In the genomic region with DNA sequence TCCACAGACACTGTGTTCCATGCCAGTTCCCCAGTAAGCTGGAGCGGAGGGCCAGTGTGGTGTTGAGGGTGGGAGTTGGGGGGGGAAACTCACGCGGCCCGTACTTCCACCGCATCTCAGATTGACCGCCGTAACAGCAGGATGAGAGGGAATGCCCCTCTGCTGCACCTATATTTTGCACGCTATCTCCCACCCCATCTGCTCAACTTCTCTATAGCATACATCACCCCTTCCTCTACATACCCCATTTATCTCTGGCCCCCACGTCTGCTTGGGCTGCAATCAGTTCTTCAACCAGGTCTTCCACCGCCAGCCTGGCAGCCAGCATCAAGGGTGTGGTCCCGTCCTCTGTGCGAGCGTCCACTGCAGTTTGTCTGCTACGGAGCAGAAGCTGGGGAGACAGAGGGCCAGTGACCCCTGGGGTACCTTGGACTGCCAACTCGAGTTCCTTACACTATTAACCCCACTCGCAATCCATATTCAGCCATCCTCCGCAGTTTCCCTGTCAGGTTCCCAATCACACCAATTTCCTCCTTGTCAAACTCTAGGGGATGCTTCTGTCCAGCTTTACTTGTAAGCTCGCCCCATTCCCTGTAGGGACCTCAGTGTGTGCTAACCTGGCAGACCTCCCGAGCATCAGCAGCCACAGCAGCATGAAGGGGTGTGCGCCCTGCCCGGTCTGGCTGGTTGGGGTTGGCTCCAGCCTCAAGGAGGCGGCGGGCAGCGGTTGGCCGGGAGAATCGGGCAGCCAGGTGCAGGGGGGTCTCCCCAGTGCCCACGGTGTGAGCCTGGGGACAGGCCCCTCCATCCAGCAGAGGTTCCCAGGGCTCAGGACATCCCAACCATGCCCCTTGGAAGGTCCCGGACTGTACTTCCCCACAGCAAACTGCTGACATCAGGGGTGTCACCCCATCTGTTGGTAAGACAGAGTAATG, we compare ENCODE assay signal across 2 cellular contexts.
TF ChIP-seq lines count a peak whose summit lies in the region.

No MANE protein-coding gene starts in this region.

TF ChIP-seq in SK-N-SH treated with all-trans-retinoic acid at 6 μM for 48 hours, 23 proteins besides CTCF, POLR2A, EP300 and RAD21 (continued from another document):
- TF ChIP-seq, protein P1, sequence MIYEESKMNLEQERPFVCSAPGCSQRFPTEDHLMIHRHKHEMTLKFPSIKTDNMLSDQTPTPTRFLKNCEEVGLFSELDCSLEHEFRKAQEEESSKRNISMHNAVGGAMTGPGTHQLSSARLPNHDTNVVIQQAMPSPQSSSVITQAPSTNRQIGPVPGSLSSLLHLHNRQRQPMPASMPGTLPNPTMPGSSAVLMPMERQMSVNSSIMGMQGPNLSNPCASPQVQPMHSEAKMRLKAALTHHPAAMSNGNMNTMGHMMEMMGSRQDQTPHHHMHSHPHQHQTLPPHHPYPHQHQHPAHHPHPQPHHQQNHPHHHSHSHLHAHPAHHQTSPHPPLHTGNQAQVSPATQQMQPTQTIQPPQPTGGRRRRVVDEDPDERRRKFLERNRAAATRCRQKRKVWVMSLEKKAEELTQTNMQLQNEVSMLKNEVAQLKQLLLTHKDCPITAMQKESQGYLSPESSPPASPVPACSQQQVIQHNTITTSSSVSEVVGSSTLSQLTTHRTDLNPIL (CRISPR knock-in tag; IDR thresholded peaks at IDR 0.05; ENCODE audit: low read depth): no peak
- TF ChIP-seq, protein P2, sequence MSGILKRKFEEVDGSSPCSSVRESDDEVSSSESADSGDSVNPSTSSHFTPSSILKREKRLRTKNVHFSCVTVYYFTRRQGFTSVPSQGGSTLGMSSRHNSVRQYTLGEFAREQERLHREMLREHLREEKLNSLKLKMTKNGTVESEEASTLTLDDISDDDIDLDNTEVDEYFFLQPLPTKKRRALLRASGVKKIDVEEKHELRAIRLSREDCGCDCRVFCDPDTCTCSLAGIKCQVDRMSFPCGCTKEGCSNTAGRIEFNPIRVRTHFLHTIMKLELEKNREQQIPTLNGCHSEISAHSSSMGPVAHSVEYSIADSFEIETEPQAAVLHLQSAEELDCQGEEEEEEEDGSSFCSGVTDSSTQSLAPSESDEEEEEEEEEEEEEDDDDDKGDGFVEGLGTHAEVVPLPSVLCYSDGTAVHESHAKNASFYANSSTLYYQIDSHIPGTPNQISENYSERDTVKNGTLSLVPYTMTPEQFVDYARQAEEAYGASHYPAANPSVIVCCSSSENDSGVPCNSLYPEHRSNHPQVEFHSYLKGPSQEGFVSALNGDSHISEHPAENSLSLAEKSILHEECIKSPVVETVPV (CRISPR knock-in tag; IDR thresholded peaks at IDR 0.05): no peak
- TF ChIP-seq TOX (CRISPR knock-in tag; IDR thresholded peaks at IDR 0.05; ENCODE audit: borderline replicate concordance) (no peak), ZFP30 (CRISPR knock-in tag; IDR thresholded peaks at IDR 0.05) (no peak), ARNTL (CRISPR knock-in tag; IDR thresholded peaks at IDR 0.05; ENCODE audit: borderline replicate concordance, low read depth) (no peak), BACH2 (CRISPR knock-in tag; IDR thresholded peaks at IDR 0.05; ENCODE audit: borderline replicate concordance) (no peak), TCF4 (CRISPR knock-in tag; IDR thresholded peaks at IDR 0.05; ENCODE audit: borderline replicate concordance) (no peak), RARB (CRISPR knock-in tag; IDR thresholded peaks at IDR 0.05) (no peak), GLIS3 (CRISPR knock-in tag; IDR thresholded peaks at IDR 0.05) (no peak), ESRRG (CRISPR knock-in tag; IDR thresholded peaks at IDR 0.05) (no peak), SNAI2 (CRISPR knock-in tag; IDR thresholded peaks at IDR 0.05) (no peak), ZFP3 (CRISPR knock-in tag; IDR thresholded peaks at IDR 0.05) (0 out of 2 replicates have a peak, but pooled peaks have one; percentile 2)
- TF ChIP-seq, protein P3, sequence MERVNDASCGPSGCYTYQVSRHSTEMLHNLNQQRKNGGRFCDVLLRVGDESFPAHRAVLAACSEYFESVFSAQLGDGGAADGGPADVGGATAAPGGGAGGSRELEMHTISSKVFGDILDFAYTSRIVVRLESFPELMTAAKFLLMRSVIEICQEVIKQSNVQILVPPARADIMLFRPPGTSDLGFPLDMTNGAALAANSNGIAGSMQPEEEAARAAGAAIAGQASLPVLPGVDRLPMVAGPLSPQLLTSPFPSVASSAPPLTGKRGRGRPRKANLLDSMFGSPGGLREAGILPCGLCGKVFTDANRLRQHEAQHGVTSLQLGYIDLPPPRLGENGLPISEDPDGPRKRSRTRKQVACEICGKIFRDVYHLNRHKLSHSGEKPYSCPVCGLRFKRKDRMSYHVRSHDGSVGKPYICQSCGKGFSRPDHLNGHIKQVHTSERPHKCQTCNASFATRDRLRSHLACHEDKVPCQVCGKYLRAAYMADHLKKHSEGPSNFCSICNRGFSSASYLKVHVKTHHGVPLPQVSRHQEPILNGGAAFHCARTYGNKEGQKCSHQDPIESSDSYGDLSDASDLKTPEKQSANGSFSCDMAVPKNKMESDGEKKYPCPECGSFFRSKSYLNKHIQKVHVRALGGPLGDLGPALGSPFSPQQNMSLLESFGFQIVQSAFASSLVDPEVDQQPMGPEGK (CRISPR knock-in tag; IDR thresholded peaks at IDR 0.05; ENCODE audit: borderline replicate concordance): peak; percentile 99; the same call in 1 of the 2 replicates
- TF ChIP-seq, protein P4, sequence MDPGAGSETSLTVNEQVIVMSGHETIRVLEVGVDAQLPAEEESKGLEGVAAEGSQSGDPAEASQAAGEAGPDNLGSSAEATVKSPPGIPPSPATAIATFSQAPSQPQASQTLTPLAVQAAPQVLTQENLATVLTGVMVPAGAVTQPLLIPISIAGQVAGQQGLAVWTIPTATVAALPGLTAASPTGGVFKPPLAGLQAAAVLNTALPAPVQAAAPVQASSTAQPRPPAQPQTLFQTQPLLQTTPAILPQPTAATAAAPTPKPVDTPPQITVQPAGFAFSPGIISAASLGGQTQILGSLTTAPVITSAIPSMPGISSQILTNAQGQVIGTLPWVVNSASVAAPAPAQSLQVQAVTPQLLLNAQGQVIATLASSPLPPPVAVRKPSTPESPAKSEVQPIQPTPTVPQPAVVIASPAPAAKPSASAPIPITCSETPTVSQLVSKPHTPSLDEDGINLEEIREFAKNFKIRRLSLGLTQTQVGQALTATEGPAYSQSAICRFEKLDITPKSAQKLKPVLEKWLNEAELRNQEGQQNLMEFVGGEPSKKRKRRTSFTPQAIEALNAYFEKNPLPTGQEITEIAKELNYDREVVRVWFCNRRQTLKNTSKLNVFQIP (CRISPR knock-in tag; IDR thresholded peaks at IDR 0.05; ENCODE audit: borderline replicate concordance, low read depth): no peak

TF ChIP-seq in neural cell, 6 proteins besides CTCF, POLR2A, EP300 and RAD21 (continued from another document):
- TF ChIP-seq REST (IDR thresholded peaks at IDR 0.05; ENCODE audit: borderline replicate concordance): no peak
- no peak for TF ChIP-seq POLR2AphosphoS5 (IDR thresholded peaks at IDR 0.05)
- TF ChIP-seq MXI1 (conservative IDR thresholded peaks at IDR 0.05; ENCODE audit: poor library complexity, severe bottlenecking): no peak
